Comparison of ENCODE assay signal across 8 cellular contexts in the genomic region with DNA sequence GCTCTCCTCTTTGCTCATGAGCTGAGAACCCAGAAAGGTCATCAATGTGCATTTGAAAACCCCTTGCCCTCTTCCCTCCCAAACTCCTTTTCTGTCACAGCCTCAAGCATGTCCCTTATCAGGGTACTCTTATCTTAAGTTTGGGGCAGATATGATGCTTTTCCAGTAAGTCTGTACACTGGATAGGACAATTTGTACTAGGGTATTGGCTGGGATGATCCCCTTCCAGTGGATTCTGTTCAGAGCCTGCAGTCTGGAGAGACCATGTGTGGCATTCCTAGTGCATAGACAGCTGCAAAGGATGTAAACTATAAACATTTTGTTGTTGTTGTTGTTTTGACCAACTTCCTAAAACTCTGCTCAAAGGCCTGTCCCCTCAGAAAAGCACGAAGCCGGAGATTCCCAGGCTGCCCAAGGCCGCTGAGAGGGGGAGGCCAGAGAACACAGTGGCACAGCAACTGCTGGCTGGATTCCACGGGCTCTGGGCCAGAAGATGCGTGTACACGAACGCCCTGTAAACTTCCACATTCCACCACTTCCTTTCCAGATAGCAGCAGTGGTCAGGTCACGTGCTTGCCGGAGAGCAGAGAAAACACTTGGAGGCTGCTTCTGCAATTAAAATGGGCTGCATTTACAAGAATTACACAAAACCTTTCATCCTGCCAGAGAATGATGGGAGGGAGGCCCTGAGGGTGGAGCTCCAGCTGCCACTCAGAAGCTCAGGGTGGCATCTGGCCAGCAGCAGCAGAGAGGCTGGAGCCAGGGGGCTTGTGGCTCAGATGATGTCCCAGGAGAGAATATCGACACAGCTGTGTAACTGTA. TPM values are rescaled to one million over a fixed set of nuclear protein-coding genes. Genes with fewer than 3 reads are reported as not detected.
A peak's percentile ranks its signal among the peaks of the same experiment; 100 is the strongest.
DNase-seq lines count a peak whose midpoint lies in the region; ATAC-seq and TF ChIP-seq lines count a peak whose summit lies in the region.

No MANE protein-coding gene starts in this region.

- H3K4me3 Mint-ChIP-seq in activated naive CD8-positive, alpha-beta T cell treated with anti-CD3 and anti-CD28 coated beads, Interleukin-2, amount 50 U/mL, for 24 hours = peak overlapping the region; percentile 27
- H3K4me3 Mint-ChIP-seq in type B pancreatic cell = peak overlapping the region; percentile 21

- peak overlapping the region; percentile 67; the same call in 1 of the 2 replicates for H3K27ac ChIP-seq in SK-N-MC
- no peak overlapping the region for H3K27ac ChIP-seq in trophoblast cell (ENCODE audit: low read depth, low read length)

- no peak overlapping the region for H4K12ac ChIP-seq in trophoblast cell (ENCODE audit: low read depth, low read length)

- H3K18ac ChIP-seq in trophoblast cell (ENCODE audit: low read length) = no peak overlapping the region

- H2BK12ac ChIP-seq in trophoblast cell (ENCODE audit: low read length) = no peak overlapping the region

- H3K36me3 ChIP-seq in SK-N-MC (ENCODE audit: insufficient read depth, low read length) (no peaks in the 10 kb centered on the region), trophoblast cell (ENCODE audit: control insufficient read depth in 1 of 2, insufficient read depth in 2 of 2, low read length in 2 of 2) (no peaks in the 10 kb centered on the region)

- H2AFZ ChIP-seq in trophoblast cell (ENCODE audit: insufficient read depth, low read length, poor library complexity) = no peak overlapping the region

- ATAC-seq in activated naive CD8-positive, alpha-beta T cell treated with anti-CD3 and anti-CD28 coated beads, Interleukin-2, amount 50 U/mL, for 24 hours = peak; percentile 7
- no peak for ATAC-seq in HG02798 (IDR thresholded peaks at IDR 0.05; ENCODE audit: poor library complexity, unreplicated experiment)

- H3K4me3 ChIP-seq in SK-N-MC (peak overlapping the region; percentile 57), trophoblast cell (ENCODE audit: low read depth, low read length) (no peak overlapping the region)

- H2AK5ac ChIP-seq in trophoblast cell (ENCODE audit: low read length) = no peak overlapping the region

- H2BK5ac ChIP-seq in trophoblast cell (ENCODE audit: low read depth, low read length, poor library complexity) = no peak overlapping the region

- intact Hi-C loops in head of caudate nucleus (cut with DNase I) = no loop called here

- H3K27ac Mint-ChIP-seq in activated naive CD8-positive, alpha-beta T cell treated with anti-CD3 and anti-CD28 coated beads, Interleukin-2, amount 50 U/mL, for 24 hours = peak overlapping the region; percentile 89
- peak overlapping the region; percentile 26 for H3K27ac Mint-ChIP-seq in type B pancreatic cell

- peaks cover 26% of the 10 kb centered on the region for H3K36me3 Mint-ChIP-seq in activated naive CD8-positive, alpha-beta T cell treated with anti-CD3 and anti-CD28 coated beads, Interleukin-2, amount 50 U/mL, for 24 hours (ENCODE audit: low read depth)
- H3K36me3 Mint-ChIP-seq in type B pancreatic cell = no peaks in the 10 kb centered on the region

- H4K8ac ChIP-seq in trophoblast cell (ENCODE audit: low read depth, low read length) = no peak overlapping the region

- H4K91ac ChIP-seq in trophoblast cell (ENCODE audit: low read depth, low read length) = no peak overlapping the region

- H3K9me3 ChIP-seq in SK-N-MC (ENCODE audit: low read depth, low read length) (no peaks in the 10 kb centered on the region), trophoblast cell (ENCODE audit: insufficient read depth, low read depth, low read length) (no peaks in the 10 kb centered on the region)

- no peak overlapping the region for H2BK120ac ChIP-seq in trophoblast cell (ENCODE audit: insufficient read depth, low read length, poor library complexity)

- H3K9ac ChIP-seq in SK-N-MC (ENCODE audit: insufficient read length) (no peak overlapping the region), trophoblast cell (ENCODE audit: low read length) (no peak overlapping the region)

- peak; percentile 93 for DNase-seq in AG08396 (ENCODE audit: low spot score)
- peak; percentile 27 for DNase-seq in HuH-7.5 (ENCODE audit: low spot score)
- peak; percentile 96 for DNase-seq in SK-N-MC (ENCODE audit: low read depth, low spot score)
- DNase-seq in activated naive CD8-positive, alpha-beta T cell treated with anti-CD3 and anti-CD28 coated beads, Interleukin-2, amount 50 U/mL, for 24 hours = peak; percentile 61
- DNase-seq in head of caudate nucleus = peak; percentile 76 to 95 (median 90)
- DNase-seq in trophoblast cell = peak; percentile 54 to 65
- no peak for DNase-seq in type B pancreatic cell (ENCODE audit: extremely low spot score, unreplicated experiment)

- peak overlapping the region; percentile 5 for H3K4me2 ChIP-seq in trophoblast cell (ENCODE audit: low read length)

- no peaks in the 10 kb centered on the region for H3K79me2 ChIP-seq in trophoblast cell (ENCODE audit: control insufficient read depth, insufficient read depth, low read length, poor library complexity)

- TF ChIP-seq CTCF in type B pancreatic cell (conservative IDR thresholded peaks at IDR 0.05) = no peak

- peaks cover 64% of the 10 kb centered on the region for H3K4me1 Mint-ChIP-seq in activated naive CD8-positive, alpha-beta T cell treated with anti-CD3 and anti-CD28 coated beads, Interleukin-2, amount 50 U/mL, for 24 hours
- peaks cover 13% of the 10 kb centered on the region for H3K4me1 Mint-ChIP-seq in type B pancreatic cell (ENCODE audit: unreplicated experiment)

- H3K27me3 ChIP-seq in trophoblast cell (ENCODE audit: insufficient read depth, low read length) = no peaks in the 10 kb centered on the region

- H3K14ac ChIP-seq in trophoblast cell (ENCODE audit: low read length) = no peak overlapping the region

- no peak overlapping the region for H3K23ac ChIP-seq in trophoblast cell (ENCODE audit: low read length)

- no CpG with 5 or more reads among the region's 10 CpGs for WGBS in trophoblast cell (ENCODE audit: extremely low coverage, insufficient coverage, insufficient read length)

- H3K4me1 ChIP-seq in trophoblast cell (ENCODE audit: control insufficient read depth in 1 of 2, insufficient read depth in 2 of 2, low read length in 2 of 2) = peaks cover 0 to 4% of the 10 kb centered on the region in 2 experiments

- no peaks in the 10 kb centered on the region for H3K27me3 Mint-ChIP-seq in activated naive CD8-positive, alpha-beta T cell treated with anti-CD3 and anti-CD28 coated beads, Interleukin-2, amount 50 U/mL, for 24 hours
- no peaks in the 10 kb centered on the region for H3K27me3 Mint-ChIP-seq in type B pancreatic cell

- H3K79me1 ChIP-seq in trophoblast cell (ENCODE audit: low read length) = no peaks in the 10 kb centered on the region

- no peaks in the 10 kb centered on the region for H3K9me3 Mint-ChIP-seq in activated naive CD8-positive, alpha-beta T cell treated with anti-CD3 and anti-CD28 coated beads, Interleukin-2, amount 50 U/mL, for 24 hours
- H3K9me3 Mint-ChIP-seq in type B pancreatic cell = no peaks in the 10 kb centered on the region

- H3K4ac ChIP-seq in trophoblast cell (ENCODE audit: low read depth, low read length) = no peak overlapping the region

RNA-seq across cellular contexts. Expression of gene BMP10, which starts 42.1 kb away (rescaled TPM):
- not detected in 2 replicates for polyA plus RNA-seq in trophoblast cell (2013)
- 0.36 TPM in 1 of 2 replicates, not detected in the other for total RNA-seq in type B pancreatic cell (ENCODE audit: low replicate concordance)
